18 cellular contexts compared by ENCODE assay signal in the genomic region with DNA sequence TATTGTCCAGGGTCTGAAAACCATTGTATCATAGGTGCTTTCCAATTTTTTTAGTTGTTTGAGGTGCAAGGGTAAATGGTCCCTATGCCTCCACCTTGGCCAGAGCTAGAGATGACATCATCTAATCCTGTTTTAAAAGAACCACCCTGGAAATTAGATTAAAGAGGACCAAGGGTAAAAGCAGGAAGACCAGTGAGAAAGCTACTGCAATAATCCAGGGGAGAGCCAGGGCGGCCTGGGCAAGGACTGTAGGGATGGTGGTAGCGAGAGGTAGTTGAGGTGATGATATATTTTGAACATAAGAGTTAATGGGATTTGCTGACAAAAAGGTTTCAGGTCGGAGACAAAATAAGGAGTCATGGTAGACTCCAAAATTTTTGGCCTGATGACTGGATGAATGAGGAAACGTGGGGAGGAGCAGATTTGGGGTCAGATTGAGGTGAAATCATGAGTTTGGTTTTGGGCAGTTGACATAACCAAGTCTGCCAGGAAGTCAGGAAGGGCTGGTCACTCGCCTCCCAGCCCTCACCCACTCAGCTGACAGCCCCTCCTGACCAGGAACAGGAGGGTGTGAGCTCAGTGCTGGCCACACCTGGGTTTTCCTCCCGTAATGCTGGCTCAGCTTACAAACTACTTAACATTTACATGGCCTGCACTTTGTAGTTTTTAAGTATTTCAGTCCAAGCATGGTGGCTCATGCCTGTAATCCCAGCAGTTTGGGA. TPM values are rescaled to one million over a fixed set of nuclear protein-coding genes. Genes with fewer than 3 reads are reported as not detected.
DNase-seq lines count a peak whose midpoint lies in the region; ATAC-seq, FAIRE-seq and TF ChIP-seq lines count a peak whose summit lies in the region.
"Had no signal": no experiment of that assay in that cellular context is flagged by ENCODE, and none has a peak within 500 bp of the region (broad histone marks: within the 10 kb centered on the region; RNA-seq: fewer than 3 reads in every experiment).

No MANE protein-coding gene starts in this region.

- no peak overlapping the region for H3K4ac ChIP-seq in mesenchymal stem cell (ENCODE audit: low read depth in 1 of 2, low read length in 2 of 2)

- intact Hi-C loops in left ventricle myocardium superior (cut with micrococcal nuclease): no loop called here
- intact Hi-C loops in Right ventricle myocardium inferior (cut with DNase I): no loop called here
- intact Hi-C loops in dendritic cell treated with granulocyte-macrophage colony-stimulating factor and Interleukin-4, amounts not matched to agents 40 ng/mL and 50 ng/mL, for 4 days (cut with micrococcal nuclease): no loop called here
- intact Hi-C loops in lower lobe of right lung (cut with DNase I): no loop called here

- H2BK12ac ChIP-seq in mesenchymal stem cell (ENCODE audit: low read length in 2 of 2): no peak overlapping the region

- no peaks in the 10 kb centered on the region for H3K9me3 Mint-ChIP-seq in dendritic cell treated with granulocyte-macrophage colony-stimulating factor and Interleukin-4, amounts not matched to agents 40 ng/mL and 50 ng/mL, for 4 days

- H3K9me3 ChIP-seq in lower lobe of right lung: no peaks in the 10 kb centered on the region
- no peaks in the 10 kb centered on the region for H3K9me3 ChIP-seq in mesenchymal stem cell (ENCODE audit: control insufficient read depth, low read length)
- H3K9me3 ChIP-seq: A549, Peyer's patch had no signal

- H3K4me1 Mint-ChIP-seq in dendritic cell treated with granulocyte-macrophage colony-stimulating factor and Interleukin-4, amounts not matched to agents 40 ng/mL and 50 ng/mL, for 4 days (ENCODE audit: low read depth): peaks cover 32% of the 10 kb centered on the region
- H3K4me1 Mint-ChIP-seq: CD4-positive, CD25-positive, alpha-beta regulatory T cell had no signal

- H4K8ac ChIP-seq in mesenchymal stem cell (ENCODE audit: low read length): no peak overlapping the region

- H2BK5ac ChIP-seq in mesenchymal stem cell (ENCODE audit: low read depth, low read length, poor library complexity, severe bottlenecking): no peak overlapping the region

- H3K79me1 ChIP-seq in mesenchymal stem cell (replicated peaks; ENCODE audit: low read length, poor library complexity, severe bottlenecking): no peaks in the 10 kb centered on the region

- DNase-seq in left ventricle myocardium superior (no peak), Right ventricle myocardium inferior (ENCODE audit: missing footprints) (no peak), lower lobe of right lung (no peak), OCI-M2 (lab: John Stamatoyannopoulos, UW; ENCODE audit: unreplicated experiment) (no peak), D721Med (ENCODE audit: insufficient read length, low spot score) (no peak), mesenchymal stem cell (no peak)
- DNase-seq: CD4-positive, CD25-positive, alpha-beta regulatory T cell; DMS79; HCEC 1CT; NCI-H1105 treated with DMSO at 0.1 percent for 48 hours; NCI-H187; Peyer's patch; SIG-M5 had no signal

- no peak overlapping the region for H3K9ac ChIP-seq in mesenchymal stem cell (ENCODE audit: low read length)

- no peak overlapping the region for H2BK15ac ChIP-seq in mesenchymal stem cell (ENCODE audit: low read depth, poor library complexity, severe bottlenecking)

- H3K14ac ChIP-seq in mesenchymal stem cell (ENCODE audit: low read length in 2 of 2): no peak overlapping the region

- H3K4me1 ChIP-seq in lower lobe of right lung: no peaks in the 10 kb centered on the region
- H3K4me1 ChIP-seq in mesenchymal stem cell (ENCODE audit: control insufficient read depth, insufficient read depth, low read depth, low read length): no peaks in the 10 kb centered on the region
- H3K4me1 ChIP-seq: Peyer's patch had no signal

- H2AFZ ChIP-seq in mesenchymal stem cell (ENCODE audit: low read depth, low read length): no peak overlapping the region

- no peak overlapping the region for H2AK5ac ChIP-seq in mesenchymal stem cell (ENCODE audit: low read length, severe bottlenecking)

- ATAC-seq in left ventricle myocardium superior: peak; percentile 36
- ATAC-seq in Right ventricle myocardium inferior: no peak
- peak; percentile 39 to 55 for ATAC-seq in lower lobe of right lung
- no peak for ATAC-seq in HG02759 (IDR thresholded peaks at IDR 0.05; ENCODE audit: unreplicated experiment)

- H3K36me3 Mint-ChIP-seq in dendritic cell treated with granulocyte-macrophage colony-stimulating factor and Interleukin-4, amounts not matched to agents 40 ng/mL and 50 ng/mL, for 4 days (ENCODE audit: low read depth): no peaks in the 10 kb centered on the region
- H3K36me3 Mint-ChIP-seq: CD4-positive, CD25-positive, alpha-beta regulatory T cell had no signal

- no peak overlapping the region for H3K18ac ChIP-seq in mesenchymal stem cell (ENCODE audit: low read depth in 1 of 2, low read length in 2 of 2)

- H3K36me3 ChIP-seq in lower lobe of right lung (no peaks in the 10 kb centered on the region), mesenchymal stem cell (ENCODE audit: control insufficient read depth in 1 of 2, insufficient read depth in 2 of 2, low read depth in 1 of 2, low read length in 2 of 2) (no peaks in the 10 kb centered on the region)
- H3K36me3 ChIP-seq: Peyer's patch had no signal

- no peak overlapping the region for H2BK120ac ChIP-seq in mesenchymal stem cell (ENCODE audit: low read depth, low read length)

- H3K27ac ChIP-seq in lower lobe of right lung: no peak overlapping the region
- no peak overlapping the region for H3K27ac ChIP-seq in mesenchymal stem cell (ENCODE audit: low read length, poor library complexity, severe bottlenecking)
- H3K27ac ChIP-seq: A549, Peyer's patch had no signal

- peaks cover 7% of the 10 kb centered on the region for H3K27me3 Mint-ChIP-seq in dendritic cell treated with granulocyte-macrophage colony-stimulating factor and Interleukin-4, amounts not matched to agents 40 ng/mL and 50 ng/mL, for 4 days

- WGBS in mesenchymal stem cell: 62% methylated on average over 6 of the region's 6 CpGs

- TF ChIP-seq CTCF in lower lobe of right lung (IDR thresholded peaks at IDR 0.05) (no peak), D721Med (IDR thresholded peaks at IDR 0.05; ENCODE audit: insufficient read depth, missing control alignments) (no peak)

- no peak overlapping the region for H3K4me3 Mint-ChIP-seq in dendritic cell treated with granulocyte-macrophage colony-stimulating factor and Interleukin-4, amounts not matched to agents 40 ng/mL and 50 ng/mL, for 4 days
- H3K4me3 Mint-ChIP-seq: CD4-positive, CD25-positive, alpha-beta regulatory T cell had no signal

- H3K27me3 ChIP-seq in lower lobe of right lung (ENCODE audit: low read depth) (no peaks in the 10 kb centered on the region), mesenchymal stem cell (ENCODE audit: control insufficient read depth in 1 of 2, insufficient read depth in 1 of 2, low read length in 2 of 2) (peaks cover 36 to 62% of the 10 kb centered on the region in 2 experiments)
- H3K27me3 ChIP-seq: Peyer's patch had no signal

- no peak overlapping the region for H4K91ac ChIP-seq in mesenchymal stem cell (ENCODE audit: low read length)

- FAIRE-seq in D721Med (lab: Jason Lieb, UNC): no peak
- FAIRE-seq: A549, G401.6, HTR-8/SVneo had no signal

- no peak overlapping the region for H3K23ac ChIP-seq in mesenchymal stem cell (ENCODE audit: low read length in 2 of 2)

- H3K4me3 ChIP-seq in lower lobe of right lung: no peak overlapping the region
- no peak overlapping the region for H3K4me3 ChIP-seq in mesenchymal stem cell (ENCODE audit: insufficient read depth in 1 of 2, low read depth in 1 of 2, low read length in 2 of 2)
- H3K4me3 ChIP-seq: A549, Peyer's patch had no signal

- H3K27ac Mint-ChIP-seq in dendritic cell treated with granulocyte-macrophage colony-stimulating factor and Interleukin-4, amounts not matched to agents 40 ng/mL and 50 ng/mL, for 4 days: peak overlapping the region; percentile 5
- H3K27ac Mint-ChIP-seq: CD4-positive, CD25-positive, alpha-beta regulatory T cell had no signal

- no peak overlapping the region for H3K4me2 ChIP-seq in mesenchymal stem cell (ENCODE audit: low read length, poor library complexity, severe bottlenecking)
- H3K4me2 ChIP-seq: A549 had no signal

RNA-seq across cellular contexts. Expression of a gene that starts 23.0 kb away (rescaled TPM):
- total RNA-seq in left ventricle myocardium superior (11.0 TPM), Right ventricle myocardium inferior (12.6 TPM), lower lobe of right lung (6.0 TPM)
- 0.01 TPM for polyA plus RNA-seq in mesenchymal stem cell (2013, experiment 1 of 2)
- not detected for polyA plus RNA-seq in mesenchymal stem cell (2013, experiment 2 of 2)
- total RNA-seq: CD4-positive, CD25-positive, alpha-beta regulatory T cell had no signal
- polyA plus RNA-seq: CD4-positive, CD25-positive, alpha-beta regulatory T cell had no signal

RNA-seq across cellular contexts. Expression of a gene that starts 42.9 kb away (rescaled TPM):
- not detected for total RNA-seq in left ventricle myocardium superior
- not detected for total RNA-seq in Right ventricle myocardium inferior
- total RNA-seq in lower lobe of right lung: not detected
- not detected for polyA plus RNA-seq in mesenchymal stem cell (2013, experiment 1 of 2)
- polyA plus RNA-seq in mesenchymal stem cell (2013, experiment 2 of 2): not detected
- total RNA-seq: Peyer's patch had no signal
- polyA plus RNA-seq: A549 had no signal

RNA-seq across cellular contexts. Expression of a gene that starts 46.8 kb away (rescaled TPM):
- 19.6 TPM for total RNA-seq in left ventricle myocardium superior
- total RNA-seq in Right ventricle myocardium inferior: 18.3 TPM
- 1.6 TPM for total RNA-seq in lower lobe of right lung
- 0.01 TPM for polyA plus RNA-seq in mesenchymal stem cell (2013, experiment 1 of 2)
- polyA plus RNA-seq in mesenchymal stem cell (2013, experiment 2 of 2): 0.01 TPM
- total RNA-seq: CD4-positive, CD25-positive, alpha-beta regulatory T cell had no signal
- polyA plus RNA-seq: A549; CD4-positive, CD25-positive, alpha-beta regulatory T cell had no signal

RNA-seq across cellular contexts. Expression of a gene that starts 52.8 kb away (rescaled TPM):
- total RNA-seq in left ventricle myocardium superior (not detected), Right ventricle myocardium inferior (not detected), lower lobe of right lung (7.9 TPM)
- polyA plus RNA-seq in mesenchymal stem cell (2013, experiment 1 of 2): not detected
- not detected for polyA plus RNA-seq in mesenchymal stem cell (2013, experiment 2 of 2)
- total RNA-seq: CD4-positive, CD25-positive, alpha-beta regulatory T cell had no signal
- polyA plus RNA-seq: A549; CD4-positive, CD25-positive, alpha-beta regulatory T cell had no signal

Comparison
In these comparisons a context has a peak if more than half of its experiments do, and no peak if none do; other contexts are left out.
1. ATAC-seq: peak in left ventricle myocardium superior (single experiment) and lower lobe of right lung (2 of 2); none in Right ventricle myocardium inferior (single experiment) and HG02759 (single experiment).